ENCODE assay signal across 1 cellular context in genomic region chr9:77978086-77978781, GRCh38.
TF ChIP-seq lines count a peak whose summit lies in the region.

No MANE protein-coding gene starts in this region.

TF ChIP-seq in IMR-90, 13 proteins besides CTCF, POLR2A, EP300 and RAD21:
- no peak for TF ChIP-seq ELK1 (IDR thresholded peaks at IDR 0.05; ENCODE audit: borderline replicate concordance, low read depth, low read length)
- TF ChIP-seq BHLHE40 (IDR thresholded peaks at IDR 0.05; ENCODE audit: low read depth, low read length) = no peak
- no peak for TF ChIP-seq RFX5 (IDR thresholded peaks at IDR 0.05; ENCODE audit: low read depth, low read length)
- TF ChIP-seq RCOR1 (IDR thresholded peaks at IDR 0.05; ENCODE audit: insufficient replicate concordance, low read length) = no peak
- TF ChIP-seq CEBPB (IDR thresholded peaks at IDR 0.05; ENCODE audit: low read depth, low read length) = no peak
- no peak for TF ChIP-seq NFE2L2 (IDR thresholded peaks at IDR 0.05; ENCODE audit: low read depth, low read length)
- no peak for TF ChIP-seq MXI1 (IDR thresholded peaks at IDR 0.05; ENCODE audit: borderline replicate concordance, low read depth, low read length)
- no peak for TF ChIP-seq SMC3 (IDR thresholded peaks at IDR 0.05; ENCODE audit: low read depth, low read length)
- TF ChIP-seq MAZ (IDR thresholded peaks at IDR 0.05; ENCODE audit: borderline replicate concordance, low read depth, low read length) = no peak
- TF ChIP-seq MAFK (IDR thresholded peaks at IDR 0.05; ENCODE audit: low read depth, low read length) = no peak
- no peak for TF ChIP-seq CHD1 (IDR thresholded peaks at IDR 0.05; ENCODE audit: low read depth, low read length)
- no peak for TF ChIP-seq USF2 (IDR thresholded peaks at IDR 0.05; ENCODE audit: low read depth, low read length)
- no peak for TF ChIP-seq FOS (IDR thresholded peaks at IDR 0.05; ENCODE audit: low read depth, low read length)
